19 cellular contexts compared by ENCODE assay signal in genomic region chr17:74267579-74267978, GRCh38. TPM values are rescaled to one million over a fixed set of nuclear protein-coding genes. Genes with fewer than 3 reads are reported as not detected.
DNase-seq lines count a peak whose midpoint lies in the region; ATAC-seq and TF ChIP-seq lines count a peak whose summit lies in the region.
"Had no signal": no experiment of that assay in that cellular context is flagged by ENCODE, and none has a peak within 500 bp of the region (broad histone marks: within the 10 kb centered on the region; RNA-seq: fewer than 3 reads in every experiment).

No MANE protein-coding gene starts in this region.

- H3K4me1 Mint-ChIP-seq in T-helper 17 cell: peaks cover 15% of the 10 kb centered on the region
- peaks cover 41% of the 10 kb centered on the region for H3K4me1 Mint-ChIP-seq in brain
- H3K4me1 Mint-ChIP-seq in nephron progenitor cell: peaks cover 31% of the 10 kb centered on the region
- H3K4me1 Mint-ChIP-seq: IgD-negative memory B cell had no signal

- H4K20me1 ChIP-seq in smooth muscle cell (ENCODE audit: low read depth): no peaks in the 10 kb centered on the region

- H3K27me3 ChIP-seq in thyroid gland (no peaks in the 10 kb centered on the region), brain microvascular endothelial cell (replicated peaks) (peaks cover 2% of the 10 kb centered on the region), smooth muscle cell (ENCODE audit: low read depth) (peaks cover 6% of the 10 kb centered on the region)
- H3K27me3 ChIP-seq: BE2C had no signal

- no peaks in the 10 kb centered on the region for H3K79me2 ChIP-seq in smooth muscle cell (ENCODE audit: low read depth)

- H3K36me3 Mint-ChIP-seq in T-helper 17 cell (ENCODE audit: low read depth) (no peaks in the 10 kb centered on the region), brain (no peaks in the 10 kb centered on the region), nephron progenitor cell (ENCODE audit: low read depth) (no peaks in the 10 kb centered on the region)
- H3K36me3 Mint-ChIP-seq: CD4-positive, CD25-positive, alpha-beta regulatory T cell; IgD-negative memory B cell had no signal

- TF ChIP-seq CTCF in brain (conservative IDR thresholded peaks at IDR 0.05) (no peak), nephron progenitor cell (IDR thresholded peaks at IDR 0.05) (no peak), thyroid gland (IDR thresholded peaks at IDR 0.05) (no peak), brain microvascular endothelial cell (IDR thresholded peaks at IDR 0.05; ENCODE audit: low read depth, low read length, missing control alignments) (no peak), smooth muscle cell (IDR thresholded peaks at IDR 0.05; ENCODE audit: borderline replicate concordance, insufficient read depth, poor library complexity, severe bottlenecking) (no peak)

- H3K4me3 Mint-ChIP-seq in T-helper 17 cell: peak overlapping the region; percentile 47
- H3K4me3 Mint-ChIP-seq in brain: peak overlapping the region in 2 of 5 experiments; percentile 7 to 19
- H3K4me3 Mint-ChIP-seq in nephron progenitor cell: no peak overlapping the region
- H3K4me3 Mint-ChIP-seq: CD8-positive, alpha-beta memory T cell; H9; IgD-negative memory B cell had no signal

- H3K36me3 ChIP-seq in thyroid gland (no peaks in the 10 kb centered on the region), brain microvascular endothelial cell (replicated peaks) (no peaks in the 10 kb centered on the region), smooth muscle cell (ENCODE audit: low read depth) (no peaks in the 10 kb centered on the region)
- H3K36me3 ChIP-seq: BE2C had no signal

- intact Hi-C loops in thyroid gland (cut with DNase I): no loop called here

- no peak for TF ChIP-seq POLR2A in thyroid gland (IDR thresholded peaks at IDR 0.05)

- H3K27ac ChIP-seq in thyroid gland (peak overlapping the region in 1 of 3 donors; percentile 35), brain microvascular endothelial cell (no peak overlapping the region), smooth muscle cell (ENCODE audit: low read depth) (no peak overlapping the region)

- no peaks in the 10 kb centered on the region for H3F3A ChIP-seq in smooth muscle cell (ENCODE audit: low read depth)

- H3K4me3 ChIP-seq in thyroid gland (replicated peaks in 1 of 3) (no peak overlapping the region), brain microvascular endothelial cell (ENCODE audit: low read depth, low read length) (no peak overlapping the region), smooth muscle cell (no peak overlapping the region)

- no peak for ATAC-seq in T-helper 17 cell

- H3K9ac ChIP-seq in smooth muscle cell (ENCODE audit: low read depth): no peak overlapping the region

- H3K9me3 Mint-ChIP-seq in brain (peaks cover 0 to 7% (median 0%) of the 10 kb centered on the region in 5 experiments), nephron progenitor cell (no peaks in the 10 kb centered on the region)
- H3K9me3 Mint-ChIP-seq: CD4-positive, CD25-positive, alpha-beta regulatory T cell; CD8-positive, alpha-beta memory T cell; H9 had no signal

- H3K4me1 ChIP-seq in thyroid gland (peaks cover 14 to 27% of the 10 kb centered on the region in 2 donors), smooth muscle cell (ENCODE audit: low read depth) (peaks cover 7% of the 10 kb centered on the region)
- H3K4me1 ChIP-seq: BE2C had no signal

- H3K9me3 ChIP-seq in T-helper 17 cell (ENCODE audit: control insufficient read depth, low read length, poor library complexity, severe bottlenecking) (no peaks in the 10 kb centered on the region), thyroid gland (no peaks in the 10 kb centered on the region), smooth muscle cell (replicated peaks; ENCODE audit: low read depth) (no peaks in the 10 kb centered on the region)
- H3K9me3 ChIP-seq: BE2C had no signal

- H3K27me3 Mint-ChIP-seq in T-helper 17 cell: peaks cover 7% of the 10 kb centered on the region
- H3K27me3 Mint-ChIP-seq in brain: no peaks in the 10 kb centered on the region
- H3K27me3 Mint-ChIP-seq in nephron progenitor cell (ENCODE audit: low read depth, poor library complexity): peaks cover 10% of the 10 kb centered on the region
- H3K27me3 Mint-ChIP-seq: CD4-positive, CD25-positive, alpha-beta regulatory T cell had no signal

- H3K4me2 ChIP-seq in smooth muscle cell: no peak overlapping the region

- no peak overlapping the region for H2AFZ ChIP-seq in smooth muscle cell (ENCODE audit: low read depth)

- WGBS in thyroid gland, 2 donors: 53 to 55% methylated on average over 7 of the region's 7 CpGs
- WGBS in smooth muscle cell (ENCODE audit: low lambda C conversion rate): 86% methylated on average over 7 of the region's 7 CpGs

- in situ Hi-C loops in brain microvascular endothelial cell (cut with HindIII; ENCODE audit: low pct_ligation_motif_present, low sequenced_read_pairs): no loop called here

- H3K27ac Mint-ChIP-seq in T-helper 17 cell: peak overlapping the region; percentile 81
- peak overlapping the region in 3 of 5 experiments; percentile 15 to 54 (median 40) for H3K27ac Mint-ChIP-seq in brain
- H3K27ac Mint-ChIP-seq in nephron progenitor cell: peak overlapping the region; percentile 28
- H3K27ac Mint-ChIP-seq: IgD-negative memory B cell had no signal

- DNase-seq in T-helper 17 cell (no peak), nephron progenitor cell (no peak), thyroid gland (peak; percentile 37 to 44), brain microvascular endothelial cell (no peak), NCI-H2227 treated with DMSO at 0.1 percent for 48 hours (lab: John Stamatoyannopoulos, UW) (no peak), smooth muscle cell (lab: John Stamatoyannopoulos, UW; ENCODE audit: unreplicated experiment) (no peak)
- DNase-seq: ACHN; BE2C; C1 segment of cervical spinal cord; CD4-positive, CD25-positive, alpha-beta regulatory T cell; CD8-positive, alpha-beta memory T cell; COR-L47; DMS 273 treated with DMSO at 0.1 percent for 48 hours; GDM1; GOT3; H9 had no signal

RNA-seq across cellular contexts. Expression of gene DNAI2, which starts 6.5 kb away (rescaled TPM):
- total RNA-seq in T-helper 17 cell (1 to 10 TPM; 4.1 to 4.2 TPM), thyroid gland (under 1 TPM in 1 of 4 donors, not detected in 3; 0.13 TPM), smooth muscle cell (not detected in 2 replicates)
- polyA plus RNA-seq in brain (ENCODE audit: insufficient read depth, low read depth, low replicate concordance) (0.56 TPM), smooth muscle cell (not detected in 2 replicates)
- total RNA-seq: Daoy, H9 had no signal
- polyA plus RNA-seq: IgD-negative memory B cell had no signal

RNA-seq across cellular contexts. Expression of gene TTYH2, which starts 54.2 kb away (rescaled TPM):
- total RNA-seq in T-helper 17 cell: 10 to 100 TPM; 19.8 to 23.2 TPM
- polyA plus RNA-seq in brain (ENCODE audit: insufficient read depth, low read depth, low replicate concordance): 91.1 TPM
- total RNA-seq in thyroid gland: 10 to 100 TPM; 12.4 to 24.7 (median 18.8) TPM
- 0.94 and 1.6 TPM in 2 replicates for total RNA-seq in smooth muscle cell
- 1.3 and 1.9 TPM in 2 replicates for polyA plus RNA-seq in smooth muscle cell

RNA-seq across cellular contexts. Expression of gene KIF19, which starts 58.4 kb away (rescaled TPM):
- total RNA-seq in T-helper 17 cell (1 to 10 TPM; 2.3 to 2.8 TPM), thyroid gland (1 to 10 TPM in 3 of 4 donors, under 1 TPM in 1; 0.94 to 7.7 (median 2.2) TPM), smooth muscle cell (not detected in 2 replicates)
- polyA plus RNA-seq in brain (ENCODE audit: insufficient read depth, low read depth, low replicate concordance) (48.2 TPM), smooth muscle cell (not detected in 2 replicates)
- total RNA-seq: Daoy had no signal

Comparison
In these comparisons a context has a peak if more than half of its experiments do, and no peak if none do; other contexts are left out.
1. DNase-seq: peak in thyroid gland (2 of 2); none in T-helper 17 cell (0 of 3), nephron progenitor cell (single experiment), brain microvascular endothelial cell (single experiment), NCI-H2227 treated with DMSO at 0.1 percent for 48 hours (single experiment) and smooth muscle cell (single experiment).
2. H3K27ac Mint-ChIP-seq: peak in every context shown above with its lines; median percentile 81 in T-helper 17 cell; 40 in brain; 28 in nephron progenitor cell.